ENCODE assay signal across 23 cellular contexts in the genomic region with DNA sequence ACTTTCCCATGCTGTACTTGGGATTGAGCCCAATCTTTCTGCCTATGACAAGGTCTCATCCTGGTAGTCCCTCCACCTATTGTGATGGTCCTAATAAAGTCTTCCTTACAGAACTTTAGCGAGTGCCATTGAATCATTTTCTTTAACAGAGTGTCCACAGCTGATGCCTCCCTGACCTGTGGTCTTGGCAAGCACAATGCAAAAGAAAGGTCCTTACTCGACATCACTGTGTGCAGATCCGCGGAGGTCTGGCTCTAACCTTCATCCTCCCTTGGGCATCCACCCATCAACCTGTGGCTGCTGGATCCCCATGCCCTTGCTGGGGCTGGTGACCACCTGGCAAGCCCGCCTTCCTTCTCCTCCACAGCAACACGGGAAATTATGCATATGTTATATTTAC.
DNase-seq lines count a peak whose midpoint lies in the region; ATAC-seq and TF ChIP-seq lines count a peak whose summit lies in the region.
"Had no signal": no experiment of that assay in that cellular context is flagged by ENCODE, and none has a peak within 500 bp of the region (broad histone marks: within the 10 kb centered on the region; RNA-seq: fewer than 3 reads in every experiment).

No MANE protein-coding gene starts in this region.

- H4K12ac ChIP-seq in trophoblast cell (ENCODE audit: low read depth, low read length): no peak overlapping the region

- H3K9me3 ChIP-seq in neuronal stem cell (replicated peaks in 1 of 2; ENCODE audit: control insufficient read depth in 2 of 2, insufficient read depth in 1 of 2, low read depth in 1 of 2, low read length in 2 of 2) (no peaks in the 10 kb centered on the region), trophoblast cell (ENCODE audit: insufficient read depth, low read depth, low read length) (peaks cover 30% of the 10 kb centered on the region), heart right ventricle (no peaks in the 10 kb centered on the region)
- H3K9me3 ChIP-seq in CD4-positive, alpha-beta memory T cell (ENCODE audit: control insufficient read depth in 1 of 2, low read length in 2 of 2): no peaks in the 10 kb centered on the region
- H3K9me3 ChIP-seq: A549; BLaER1 treated with 17β-estradiol and CSF1 and Interleukin-3, amounts not matched to agents 10 nM and 100 nM had no signal

- TF ChIP-seq CTCF in heart right ventricle (IDR thresholded peaks at IDR 0.05): no peak

- no peaks in the 10 kb centered on the region for H3K36me3 ChIP-seq in neuronal stem cell (replicated peaks in 1 of 2; ENCODE audit: control insufficient read depth in 2 of 2, insufficient read depth in 2 of 2, low read length in 2 of 2)
- H3K36me3 ChIP-seq in trophoblast cell (ENCODE audit: control insufficient read depth in 1 of 2, insufficient read depth in 2 of 2, low read length in 2 of 2): no peaks in the 10 kb centered on the region
- H3K36me3 ChIP-seq in heart right ventricle: no peaks in the 10 kb centered on the region
- no peaks in the 10 kb centered on the region for H3K36me3 ChIP-seq in CD4-positive, alpha-beta memory T cell (ENCODE audit: insufficient read depth, low read length)
- H3K36me3 ChIP-seq: BLaER1 treated with 17β-estradiol and CSF1 and Interleukin-3, amounts not matched to agents 10 nM and 100 nM had no signal

- peak; percentile 45 for DNase-seq in activated CD4-positive, alpha-beta T cell treated with anti-CD3 and anti-CD28 coated beads, Interleukin-2, amount 10 ng/mL, durations not matched to agents 24 days and 14 days
- DNase-seq in activated CD4-positive, alpha-beta T cell treated with anti-CD3 and anti-CD28 coated beads for 1 hour: no peak
- DNase-seq in neuronal stem cell (ENCODE audit: low spot score): no peak
- no peak for DNase-seq in trophoblast cell
- no peak for DNase-seq in heart right ventricle
- no peak for DNase-seq in CD4-positive, alpha-beta memory T cell
- DNase-seq: AML-193; CD4-positive, alpha-beta T cell; CD8-positive, alpha-beta memory T cell; COR-L47; DMS 273 treated with DMSO at 0.1 percent for 48 hours; DMS153; DMS53; DMS79; DND-41; EL; GDM1 had no signal

- H3K4me1 ChIP-seq in neuronal stem cell (ENCODE audit: control insufficient read depth in 2 of 2, insufficient read depth in 1 of 2, low read depth in 1 of 2, low read length in 2 of 2): peaks cover 0 to 2% of the 10 kb centered on the region in 2 donors
- no peaks in the 10 kb centered on the region for H3K4me1 ChIP-seq in trophoblast cell (ENCODE audit: control insufficient read depth in 1 of 2, insufficient read depth in 2 of 2, low read length in 2 of 2)
- no peaks in the 10 kb centered on the region for H3K4me1 ChIP-seq in heart right ventricle
- H3K4me1 ChIP-seq in CD4-positive, alpha-beta memory T cell (ENCODE audit: insufficient read depth, low read length): no peaks in the 10 kb centered on the region
- H3K4me1 ChIP-seq: A549; BLaER1 treated with 17β-estradiol and CSF1 and Interleukin-3, amounts not matched to agents 10 nM and 100 nM had no signal

- H3K23ac ChIP-seq in neuronal stem cell (ENCODE audit: low read depth, low read length, poor library complexity): no peak overlapping the region
- no peak overlapping the region for H3K23ac ChIP-seq in trophoblast cell (ENCODE audit: low read length)

- no peaks in the 10 kb centered on the region for H3K79me2 ChIP-seq in trophoblast cell (ENCODE audit: control insufficient read depth, insufficient read depth, low read length, poor library complexity)

- no peaks in the 10 kb centered on the region for H3K79me1 ChIP-seq in neuronal stem cell (ENCODE audit: low read depth, low read length)
- H3K79me1 ChIP-seq in trophoblast cell (ENCODE audit: low read length): no peaks in the 10 kb centered on the region

- H2AFZ ChIP-seq in neuronal stem cell (ENCODE audit: low read length) (no peak overlapping the region), trophoblast cell (ENCODE audit: insufficient read depth, low read length, poor library complexity) (no peak overlapping the region)

- H4K91ac ChIP-seq in neuronal stem cell (ENCODE audit: low read depth, low read length, poor library complexity): no peak overlapping the region
- no peak overlapping the region for H4K91ac ChIP-seq in trophoblast cell (ENCODE audit: low read depth, low read length)

- H3K27me3 ChIP-seq in neuronal stem cell (ENCODE audit: control insufficient read depth in 3 of 3, insufficient read depth in 3 of 3, low read depth in 1 of 3, low read length in 3 of 3) (no peaks in the 10 kb centered on the region), trophoblast cell (ENCODE audit: insufficient read depth, low read length) (no peaks in the 10 kb centered on the region), heart right ventricle (peaks cover 0 to 22% (median 3%) of the 10 kb centered on the region in 7 donors)
- H3K27me3 ChIP-seq in CD4-positive, alpha-beta memory T cell (ENCODE audit: insufficient read depth, low read length): no peaks in the 10 kb centered on the region
- H3K27me3 ChIP-seq: BLaER1 treated with 17β-estradiol and CSF1 and Interleukin-3, amounts not matched to agents 10 nM and 100 nM had no signal

- peak overlapping the region; percentile 45 for H3K27ac Mint-ChIP-seq in activated CD4-positive, alpha-beta T cell treated with anti-CD3 and anti-CD28 coated beads, Interleukin-2, amount 10 ng/mL, durations not matched to agents 24 days and 14 days
- H3K27ac Mint-ChIP-seq in CD4-positive, alpha-beta memory T cell: no peak overlapping the region
- H3K27ac Mint-ChIP-seq: B cell; CD4-positive, alpha-beta T cell; CD8-positive, alpha-beta memory T cell had no signal

- ATAC-seq in heart right ventricle: no peak
- ATAC-seq: A549, GM12878 had no signal

- no peaks in the 10 kb centered on the region for H3K4me1 Mint-ChIP-seq in activated CD4-positive, alpha-beta T cell treated with anti-CD3 and anti-CD28 coated beads, Interleukin-2, amount 10 ng/mL, durations not matched to agents 24 days and 14 days
- H3K4me1 Mint-ChIP-seq in CD4-positive, alpha-beta memory T cell: no peaks in the 10 kb centered on the region
- H3K4me1 Mint-ChIP-seq: B cell; CD8-positive, alpha-beta memory T cell had no signal

- CTCF ChIA-PET in CD4-positive, alpha-beta memory T cell (lab: Charles Lee; ENCODE audit: partially characterized antibody): no interaction called here

- H2BK15ac ChIP-seq in neuronal stem cell (ENCODE audit: low read length): no peak overlapping the region

- H3K4me3 ChIP-seq in neuronal stem cell (ENCODE audit: low read length in 2 of 2): no peak overlapping the region
- no peak overlapping the region for H3K4me3 ChIP-seq in trophoblast cell (ENCODE audit: low read depth, low read length)
- no peak overlapping the region for H3K4me3 ChIP-seq in heart right ventricle
- no peak overlapping the region for H3K4me3 ChIP-seq in CD4-positive, alpha-beta memory T cell (ENCODE audit: low read length in 2 of 2)
- H3K4me3 ChIP-seq: A549; BLaER1 treated with 17β-estradiol and CSF1 and Interleukin-3, amounts not matched to agents 10 nM and 100 nM; GM12878 had no signal

- H2BK5ac ChIP-seq in neuronal stem cell (ENCODE audit: low read length) (no peak overlapping the region), trophoblast cell (ENCODE audit: low read depth, low read length, poor library complexity) (no peak overlapping the region)

- H3K4ac ChIP-seq in neuronal stem cell (ENCODE audit: low read length) (no peak overlapping the region), trophoblast cell (ENCODE audit: low read depth, low read length) (no peak overlapping the region)

- H2BK120ac ChIP-seq in neuronal stem cell (ENCODE audit: low read depth, low read length) (no peak overlapping the region), trophoblast cell (ENCODE audit: insufficient read depth, low read length, poor library complexity) (no peak overlapping the region)

- H2BK12ac ChIP-seq in neuronal stem cell (ENCODE audit: low read length) (no peak overlapping the region), trophoblast cell (ENCODE audit: low read length) (no peak overlapping the region)

- H3K27ac ChIP-seq in neuronal stem cell (replicated peaks; ENCODE audit: low read length) (no peak overlapping the region), trophoblast cell (ENCODE audit: low read depth, low read length) (no peak overlapping the region), heart right ventricle (no peak overlapping the region)
- no peak overlapping the region for H3K27ac ChIP-seq in CD4-positive, alpha-beta memory T cell (ENCODE audit: low read depth, low read length)
- H3K27ac ChIP-seq: 22Rv1; A549; BLaER1 treated with 17β-estradiol and CSF1 and Interleukin-3, amounts not matched to agents 10 nM and 100 nM; C4-2B had no signal

- no peak overlapping the region for H2AK5ac ChIP-seq in neuronal stem cell (ENCODE audit: low read depth, low read length)
- H2AK5ac ChIP-seq in trophoblast cell (ENCODE audit: low read length): no peak overlapping the region

- no peak overlapping the region for H3K4me2 ChIP-seq in neuronal stem cell (ENCODE audit: insufficient read depth, low read length, poor library complexity, severe bottlenecking)
- no peak overlapping the region for H3K4me2 ChIP-seq in trophoblast cell (ENCODE audit: low read length)
- H3K4me2 ChIP-seq: A549; BLaER1 treated with 17β-estradiol and CSF1 and Interleukin-3, amounts not matched to agents 10 nM and 100 nM had no signal

- H3K27me3 Mint-ChIP-seq in activated CD4-positive, alpha-beta T cell treated with anti-CD3 and anti-CD28 coated beads, Interleukin-2, amount 10 ng/mL, durations not matched to agents 24 days and 14 days: no peaks in the 10 kb centered on the region
- H3K27me3 Mint-ChIP-seq in CD4-positive, alpha-beta memory T cell: peaks cover 7 to 17% of the 10 kb centered on the region in 2 donors

- POLR2A ChIA-PET in CD4-positive, alpha-beta memory T cell (lab: Charles Lee; ENCODE audit: partially characterized antibody): no interaction called here

- H3K4me3 Mint-ChIP-seq in activated CD4-positive, alpha-beta T cell treated with anti-CD3 and anti-CD28 coated beads, Interleukin-2, amount 10 ng/mL, durations not matched to agents 24 days and 14 days: no peak overlapping the region
- H3K4me3 Mint-ChIP-seq in CD4-positive, alpha-beta memory T cell: no peak overlapping the region
- H3K4me3 Mint-ChIP-seq: B cell; CD4-positive, alpha-beta T cell; CD8-positive, alpha-beta memory T cell had no signal

- no peak overlapping the region for H3K9ac ChIP-seq in neuronal stem cell (ENCODE audit: low read depth, low read length, poor library complexity)
- peak overlapping the region; percentile 22 for H3K9ac ChIP-seq in trophoblast cell (ENCODE audit: low read length)
- H3K9ac ChIP-seq: BLaER1 treated with 17β-estradiol and CSF1 and Interleukin-3, amounts not matched to agents 10 nM and 100 nM had no signal

- no peaks in the 10 kb centered on the region for H3K9me3 Mint-ChIP-seq in activated CD4-positive, alpha-beta T cell treated with anti-CD3 and anti-CD28 coated beads, Interleukin-2, amount 10 ng/mL, durations not matched to agents 24 days and 14 days
- peaks cover 0 to 3% (median 0%) of the 10 kb centered on the region in 8 donors for H3K9me3 Mint-ChIP-seq in CD4-positive, alpha-beta memory T cell
- H3K9me3 Mint-ChIP-seq: CD4-positive, alpha-beta T cell had no signal

- intact Hi-C loops in activated CD4-positive, alpha-beta T cell treated with anti-CD3 and anti-CD28 coated beads, Interleukin-2, amount 10 ng/mL, durations not matched to agents 24 days and 14 days (cut with micrococcal nuclease): no loop called here
- intact Hi-C loops in heart right ventricle (cut with DNase I): no loop called here
- intact Hi-C loops in CD4-positive, alpha-beta memory T cell (cut with micrococcal nuclease): no loop called here

- H3K14ac ChIP-seq in neuronal stem cell (ENCODE audit: low read length) (peak overlapping the region; percentile 56), trophoblast cell (ENCODE audit: low read length) (no peak overlapping the region)

- no peak overlapping the region for H3K18ac ChIP-seq in neuronal stem cell (ENCODE audit: low read length)
- no peak overlapping the region for H3K18ac ChIP-seq in trophoblast cell (ENCODE audit: low read length)

- H4K8ac ChIP-seq in neuronal stem cell (ENCODE audit: low read depth, low read length) (no peak overlapping the region), trophoblast cell (ENCODE audit: low read depth, low read length) (no peak overlapping the region)

- WGBS in neuronal stem cell (ENCODE audit: extremely low coverage in 2 of 2, insufficient read length in 2 of 2, insufficient replicate concordance in 1 of 2), 2 donors: no CpG with 5 or more reads among the region's 6 CpGs
- no CpG with 5 or more reads among the region's 6 CpGs for WGBS in trophoblast cell (ENCODE audit: extremely low coverage, insufficient coverage, insufficient read length)
- WGBS in heart right ventricle, 2 donors: 88 to 90% methylated on average over 6 of the region's 6 CpGs

- no peaks in the 10 kb centered on the region for H3K36me3 Mint-ChIP-seq in activated CD4-positive, alpha-beta T cell treated with anti-CD3 and anti-CD28 coated beads, Interleukin-2, amount 10 ng/mL, durations not matched to agents 24 days and 14 days (ENCODE audit: low read depth)
- H3K36me3 Mint-ChIP-seq in CD4-positive, alpha-beta memory T cell: no peaks in the 10 kb centered on the region
- H3K36me3 Mint-ChIP-seq: CD8-positive, alpha-beta memory T cell had no signal
